ENCODE assay signal across 23 cellular contexts in genomic region chr15:28947241-28947674, GRCh38.
DNase-seq lines count a peak whose midpoint lies in the region; ATAC-seq, FAIRE-seq and TF ChIP-seq lines count a peak whose summit lies in the region.
"Had no signal": no experiment of that assay in that cellular context is flagged by ENCODE, and none has a peak within 500 bp of the region (broad histone marks: within the 10 kb centered on the region; RNA-seq: fewer than 3 reads in every experiment).

No MANE protein-coding gene starts in this region.

- no peak overlapping the region for H3K14ac ChIP-seq in neuronal stem cell (ENCODE audit: low read length)

- H3K27me3 ChIP-seq in CD8-positive, alpha-beta memory T cell (ENCODE audit: insufficient read depth, low read length, poor library complexity, severe bottlenecking): no peaks in the 10 kb centered on the region
- no peaks in the 10 kb centered on the region for H3K27me3 ChIP-seq in Loucy (ENCODE audit: insufficient read depth, low read length, poor library complexity, severe bottlenecking)
- no peaks in the 10 kb centered on the region for H3K27me3 ChIP-seq in neuronal stem cell (ENCODE audit: control insufficient read depth in 3 of 3, insufficient read depth in 3 of 3, low read depth in 1 of 3, low read length in 3 of 3)
- H3K27me3 ChIP-seq: hepatocyte, right lobe of liver, stomach had no signal

- H2AK5ac ChIP-seq in neuronal stem cell (ENCODE audit: low read depth, low read length): no peak overlapping the region

- H3K27me3 Mint-ChIP-seq in CD8-positive, alpha-beta memory T cell: no peaks in the 10 kb centered on the region
- H3K27me3 Mint-ChIP-seq in effector memory CD8-positive, alpha-beta T cell: no peaks in the 10 kb centered on the region

- no peak overlapping the region for H3K4me3 ChIP-seq in CD8-positive, alpha-beta memory T cell (ENCODE audit: low read length)
- peak overlapping the region; percentile 97 for H3K4me3 ChIP-seq in Loucy (ENCODE audit: low read length, poor library complexity, severe bottlenecking)
- H3K4me3 ChIP-seq in neuronal stem cell (ENCODE audit: low read length in 2 of 2): no peak overlapping the region
- H3K4me3 ChIP-seq: hepatocyte, right lobe of liver, stomach had no signal

- H3K79me1 ChIP-seq in neuronal stem cell (ENCODE audit: low read depth, low read length): peaks cover 2% of the 10 kb centered on the region

- TF ChIP-seq POLR2A in GM12891 (IDR thresholded peaks at IDR 0.05; ENCODE audit: low read depth, low read length): no peak

- CTCF ChIA-PET in CD8-positive, alpha-beta memory T cell (lab: Charles Lee): interaction anchor here (0.8 to 2.0 kb wide), 6 partner anchors 8 to 143 kb away, joined by 3 to 10 read pairs (median 4); no protein-coding TSS in a partner anchor

- H3K9me3 Mint-ChIP-seq in CD8-positive, alpha-beta memory T cell: no peaks in the 10 kb centered on the region
- H3K9me3 Mint-ChIP-seq in effector memory CD8-positive, alpha-beta T cell: no peaks in the 10 kb centered on the region

- H2BK15ac ChIP-seq in neuronal stem cell (ENCODE audit: low read length): no peak overlapping the region

- H4K8ac ChIP-seq in neuronal stem cell (ENCODE audit: low read depth, low read length): no peak overlapping the region

- ATAC-seq in effector memory CD8-positive, alpha-beta T cell (replicated peaks): no peak
- ATAC-seq in HG03378 (IDR thresholded peaks at IDR 0.05; ENCODE audit: unreplicated experiment) (no peak), GM18519 (IDR thresholded peaks at IDR 0.05; ENCODE audit: low FRiP score, unreplicated experiment) (no peak)
- ATAC-seq: HepG2, right lobe of liver had no signal

- no peak overlapping the region for H4K91ac ChIP-seq in neuronal stem cell (ENCODE audit: low read depth, low read length, poor library complexity)

- H3K36me3 ChIP-seq in CD8-positive, alpha-beta memory T cell (ENCODE audit: insufficient read depth, low read length): no peaks in the 10 kb centered on the region
- H3K36me3 ChIP-seq in Loucy (ENCODE audit: insufficient read depth, low read length) (peaks cover 29% of the 10 kb centered on the region), neuronal stem cell (replicated peaks in 1 of 2; ENCODE audit: control insufficient read depth in 2 of 2, insufficient read depth in 2 of 2, low read length in 2 of 2) (peaks cover 3 to 39% of the 10 kb centered on the region in 2 donors)
- H3K36me3 ChIP-seq: right lobe of liver, stomach had no signal

- H2AFZ ChIP-seq in Loucy (ENCODE audit: low read length) (no peak overlapping the region), neuronal stem cell (ENCODE audit: low read length) (no peak overlapping the region)
- H2AFZ ChIP-seq: hepatocyte had no signal

- TF ChIP-seq CTCF in Loucy (conservative IDR thresholded peaks at IDR 0.05; ENCODE audit: low read length): no peak

- H3K27ac ChIP-seq in CD8-positive, alpha-beta memory T cell (ENCODE audit: low read depth, low read length): no peak overlapping the region
- H3K27ac ChIP-seq in neuronal stem cell (replicated peaks; ENCODE audit: low read length): no peak overlapping the region
- H3K27ac ChIP-seq: hepatocyte, right lobe of liver had no signal

- H2BK5ac ChIP-seq in neuronal stem cell (ENCODE audit: low read length): no peak overlapping the region

- peaks cover 59% of the 10 kb centered on the region for H3K4me1 ChIP-seq in CD8-positive, alpha-beta memory T cell (ENCODE audit: insufficient read depth, low read length)
- peaks cover 70% of the 10 kb centered on the region for H3K4me1 ChIP-seq in Loucy (ENCODE audit: insufficient read depth, low read length, poor library complexity, severe bottlenecking)
- no peaks in the 10 kb centered on the region for H3K4me1 ChIP-seq in neuronal stem cell (ENCODE audit: control insufficient read depth in 2 of 2, insufficient read depth in 1 of 2, low read depth in 1 of 2, low read length in 2 of 2)
- H3K4me1 ChIP-seq: right lobe of liver, stomach had no signal

- peaks cover 18% of the 10 kb centered on the region for H3F3A ChIP-seq in Loucy (ENCODE audit: low read depth)

- H3K4me3 Mint-ChIP-seq in CD8-positive, alpha-beta memory T cell: peak overlapping the region in 2 of 7 donors; percentile 1 to 40
- no peak overlapping the region for H3K4me3 Mint-ChIP-seq in effector memory CD8-positive, alpha-beta T cell

- POLR2A ChIA-PET in CD8-positive, alpha-beta memory T cell (lab: Charles Lee): no interaction called here

- peaks cover 94% of the 10 kb centered on the region for H3K79me2 ChIP-seq in Loucy (ENCODE audit: insufficient read depth, low read length)
- H3K79me2 ChIP-seq: hepatocyte had no signal

- H3K23ac ChIP-seq in neuronal stem cell (ENCODE audit: low read depth, low read length, poor library complexity): no peak overlapping the region

- H2BK12ac ChIP-seq in neuronal stem cell (ENCODE audit: low read length): no peak overlapping the region

- H3K4me2 ChIP-seq in Loucy (ENCODE audit: low read depth, low read length, poor library complexity, severe bottlenecking) (peak overlapping the region; percentile 94), neuronal stem cell (ENCODE audit: insufficient read depth, low read length, poor library complexity, severe bottlenecking) (no peak overlapping the region)
- H3K4me2 ChIP-seq: hepatocyte had no signal

- H3K18ac ChIP-seq in neuronal stem cell (ENCODE audit: low read length): peak overlapping the region; percentile 20

- no peaks in the 10 kb centered on the region for H4K20me1 ChIP-seq in Loucy (ENCODE audit: insufficient read depth, low read length, poor library complexity, severe bottlenecking)

- no peak for DNase-seq in CD8-positive, alpha-beta memory T cell
- no peak for DNase-seq in effector memory CD8-positive, alpha-beta T cell
- DNase-seq in neuronal stem cell (ENCODE audit: low spot score) (no peak), GM12891 (ENCODE audit: insufficient read length, low spot score) (no peak), DMS114 treated with DMSO at 0.1 percent for 48 hours (lab: John Stamatoyannopoulos, UW; ENCODE audit: unreplicated experiment) (no peak)
- DNase-seq: activated CD4-positive, alpha-beta T cell treated with anti-CD3 and anti-CD28 coated beads for 1 hour; AML-193; amygdala; COR-L47; NCI-H1417; NCI-H2107; NCI-H510A; stimulated activated CD4-positive, alpha-beta T cell treated with anti-CD3 and anti-CD28 coated beads, Interleukin-15, amount 100 ng/mL, for 24 hours; trophoblast cell had no signal

- H2BK120ac ChIP-seq in neuronal stem cell (ENCODE audit: low read depth, low read length): no peak overlapping the region

- H3K4me1 Mint-ChIP-seq in CD8-positive, alpha-beta memory T cell: peaks cover 49 to 89% (median 60%) of the 10 kb centered on the region in 3 donors
- H3K4me1 Mint-ChIP-seq in effector memory CD8-positive, alpha-beta T cell (ENCODE audit: low read depth in 2 of 2): peaks cover 32 to 53% of the 10 kb centered on the region in 2 donors

- H3K9ac ChIP-seq in Loucy (ENCODE audit: low read depth, low read length, poor library complexity, severe bottlenecking) (peak overlapping the region; percentile 100), neuronal stem cell (ENCODE audit: low read depth, low read length, poor library complexity) (no peak overlapping the region)

- no CpG with 5 or more reads among the region's 7 CpGs for WGBS in neuronal stem cell (ENCODE audit: extremely low coverage in 2 of 2, insufficient read length in 2 of 2, insufficient replicate concordance in 1 of 2), 2 donors

- H3K27ac Mint-ChIP-seq in CD8-positive, alpha-beta memory T cell: peak overlapping the region in 5 of 8 donors; percentile 8 to 94 (median 68)
- H3K27ac Mint-ChIP-seq in effector memory CD8-positive, alpha-beta T cell: peak overlapping the region; percentile 82 to 89

- H3K9me2 ChIP-seq in Loucy (replicated peaks; ENCODE audit: low read depth, low read length): no peaks in the 10 kb centered on the region

- H3K4ac ChIP-seq in neuronal stem cell (ENCODE audit: low read length): no peak overlapping the region

- H3K36me3 Mint-ChIP-seq in CD8-positive, alpha-beta memory T cell: peaks cover 3 to 18% (median 5%) of the 10 kb centered on the region in 3 donors
- H3K36me3 Mint-ChIP-seq in effector memory CD8-positive, alpha-beta T cell (ENCODE audit: insufficient read depth): peaks cover 3% of the 10 kb centered on the region

- FAIRE-seq in GM12891 (lab: Jason Lieb, UNC): no peak
- FAIRE-seq: frontal cortex, H1, HepG2 had no signal

- H3K9me3 ChIP-seq in CD8-positive, alpha-beta memory T cell (ENCODE audit: low read length): no peaks in the 10 kb centered on the region
- H3K9me3 ChIP-seq in Loucy (ENCODE audit: insufficient read depth, low read depth, low read length) (no peaks in the 10 kb centered on the region), neuronal stem cell (replicated peaks in 1 of 2; ENCODE audit: control insufficient read depth in 2 of 2, insufficient read depth in 1 of 2, low read depth in 1 of 2, low read length in 2 of 2) (peaks cover 6 to 28% of the 10 kb centered on the region in 2 donors)
- H3K9me3 ChIP-seq: right lobe of liver had no signal

TF ChIP-seq in GM12891, 5 proteins besides CTCF, POLR2A, EP300 and RAD21:
- TF ChIP-seq TAF1 (IDR thresholded peaks at IDR 0.05; ENCODE audit: low read depth, low read length) (no peak), POU2F2 (IDR thresholded peaks at IDR 0.05; ENCODE audit: low read depth, low read length) (no peak), PAX5 (IDR thresholded peaks at IDR 0.05; ENCODE audit: insufficient read depth, low read length, severe bottlenecking) (no peak), SPI1 (IDR thresholded peaks at IDR 0.05; ENCODE audit: low read depth, low read length) (no peak), POLR2AphosphoS5 (IDR thresholded peaks at IDR 0.05; ENCODE audit: low read depth, low read length) (no peak)
